In genomic region chr6:69835414-69836179, GRCh38 we compare ENCODE assay signal across 8 cellular contexts. TPM values are rescaled to one million over a fixed set of nuclear protein-coding genes. Genes with fewer than 3 reads are reported as not detected.
DNase-seq lines count a peak whose midpoint lies in the region; ATAC-seq lines count a peak whose summit lies in the region.

No MANE protein-coding gene starts in this region.

- ATAC-seq in activated T-cell treated with anti-CD3 and anti-CD28 coated beads, Interleukin-2, amount 50 U/mL, for 4 hours: peak; percentile 70 to 74
- ATAC-seq in GM21390 (IDR thresholded peaks at IDR 0.05; ENCODE audit: unreplicated experiment): peak; percentile 89
- ATAC-seq in HG03571 (IDR thresholded peaks at IDR 0.05; ENCODE audit: unreplicated experiment): peak; percentile 55

- no peaks in the 10 kb centered on the region for H3K27me3 Mint-ChIP-seq in activated T-cell treated with anti-CD3 and anti-CD28 coated beads, Interleukin-2, amount 50 U/mL, for 4 hours (ENCODE audit: low read depth)

- H3K36me3 Mint-ChIP-seq in activated T-cell treated with anti-CD3 and anti-CD28 coated beads, Interleukin-2, amount 50 U/mL, for 4 hours (ENCODE audit: insufficient read depth): no peaks in the 10 kb centered on the region

- no peak overlapping the region for H3K4me3 Mint-ChIP-seq in activated T-cell treated with anti-CD3 and anti-CD28 coated beads, Interleukin-2, amount 50 U/mL, for 4 hours

- intact Hi-C loops in posterior vena cava (cut with DNase I): no loop called here

- DNase-seq in activated T-cell treated with anti-CD3 and anti-CD28 coated beads, Interleukin-2, amount 50 U/mL, for 4 hours: no peak
- no peak for DNase-seq in activated T-cell treated with anti-CD3 and anti-CD28 coated beads, Interleukin-2, amount 50 U/mL, for 48 hours
- DNase-seq in OCI-M1 (lab: John Stamatoyannopoulos, UW) (peak; percentile 89), dedifferentiated amniotic fluid mesenchymal stem cell (ENCODE audit: extremely low spot score) (peak; percentile 89), myocyte (ENCODE audit: low read depth) (peak; percentile 76), posterior vena cava (ENCODE audit: low spot score) (no peak)

- H3K4me1 Mint-ChIP-seq in activated T-cell treated with anti-CD3 and anti-CD28 coated beads, Interleukin-2, amount 50 U/mL, for 4 hours (ENCODE audit: low read depth): peaks cover 7% of the 10 kb centered on the region

- H3K9me3 Mint-ChIP-seq in activated T-cell treated with anti-CD3 and anti-CD28 coated beads, Interleukin-2, amount 50 U/mL, for 4 hours: no peaks in the 10 kb centered on the region

RNA-seq across cellular contexts. Expression of gene COL19A1, which starts 30.8 kb away (rescaled TPM):
- total RNA-seq in activated T-cell treated with anti-CD3 and anti-CD28 coated beads, Interleukin-2, amount 50 U/mL, for 4 hours: under 1 TPM in 2 of 3 donors, not detected in 1; 0.05 to 0.35 TPM
- total RNA-seq in myocyte (38.8 and 101 TPM in 2 replicates), posterior vena cava (under 1 TPM; 0.14 to 0.46 TPM)
- polyA plus RNA-seq in myocyte (2012): 10.4 TPM

RNA-seq across cellular contexts. Expression of gene LMBRD1, which starts 38.8 kb away (rescaled TPM):
- 10 to 100 TPM in 2 of 3 donors, 1 to 10 TPM in 1; 9.0 to 11.8 (median 10.6) TPM for total RNA-seq in activated T-cell treated with anti-CD3 and anti-CD28 coated beads, Interleukin-2, amount 50 U/mL, for 4 hours
- 37.3 and 43.8 TPM in 2 replicates for total RNA-seq in myocyte
- 26.3 TPM for polyA plus RNA-seq in myocyte (2012)
- total RNA-seq in posterior vena cava: 10 to 100 TPM; 42.9 to 46.8 TPM

Comparison
In these comparisons a context has a peak if more than half of its experiments do, and no peak if none do; other contexts are left out.
1. DNase-seq: peak in OCI-M1 (single experiment), dedifferentiated amniotic fluid mesenchymal stem cell (single experiment) and myocyte (single experiment); none in activated T-cell treated with anti-CD3 and anti-CD28 coated beads, Interleukin-2, amount 50 U/mL, for 4 hours (single experiment), activated T-cell treated with anti-CD3 and anti-CD28 coated beads, Interleukin-2, amount 50 U/mL, for 48 hours (0 of 2) and posterior vena cava (single experiment).
2. RNA of gene COL19A1, which starts 30.8 kb away (total RNA-seq): 38.8 to 101 TPM in myocyte; 0.14 to 0.46 TPM in posterior vena cava and 0.05 to 0.35 TPM in activated T-cell treated with anti-CD3 and anti-CD28 coated beads, Interleukin-2, amount 50 U/mL, for 4 hours; every median in the first group is over 10 times any median in the second.
3. Peak in every context shown above with its lines, with median percentiles within 50 percentile points of each other: ATAC-seq.